ENCODE assay signal across 8 cellular contexts in genomic region chr1:116589101-116589735, GRCh38. TPM values are rescaled to one million over a fixed set of nuclear protein-coding genes. Genes with fewer than 3 reads are reported as not detected.
DNase-seq lines count a peak whose midpoint lies in the region; ATAC-seq, FAIRE-seq and TF ChIP-seq lines count a peak whose summit lies in the region.
"Not testable (repeated sequence)": the region's sequence is repeated elsewhere in the genome, so short reads cannot be mapped to it uniquely, and the experiment has no call there.

No MANE protein-coding gene starts in this region.

- dilution Hi-C loops in keratinocyte (cut with MboI; ENCODE audit: extremely low pct_ligation_motif_present, low sequenced_read_pairs), result not testable (repeated sequence)

- peak overlapping the region; percentile 36 for H3K4me3 Mint-ChIP-seq in natural killer cell treated with Interleukin-12 subunit alpha and Interleukin-12 subunit beta and Interleukin-15 and Interleukin-18, amount 100 ng/mL, for 72 hours
- H3K4me3 Mint-ChIP-seq in stimulated activated naive CD8-positive, alpha-beta T cell treated with anti-CD3 and anti-CD28 coated beads, Interleukin-15, amount 100 ng/mL, for 72 hours, result not testable (repeated sequence)

- not testable (repeated sequence) for H3K4me3 ChIP-seq in HCT116 (replicated peaks in 1 of 2; ENCODE audit: low read depth in 1 of 2, low read length in 2 of 2); colonic mucosa; keratinocyte (ENCODE audit: control insufficient read depth in 2 of 3, extremely low read depth in 1 of 3, insufficient read depth in 2 of 3, low read depth in 1 of 3, low read length in 3 of 3)

- H3K9me3 Mint-ChIP-seq in natural killer cell treated with Interleukin-12 subunit alpha and Interleukin-12 subunit beta and Interleukin-15 and Interleukin-18, amount 100 ng/mL, for 72 hours; stimulated activated naive CD8-positive, alpha-beta T cell treated with anti-CD3 and anti-CD28 coated beads, Interleukin-15, amount 100 ng/mL, for 72 hours: not testable (repeated sequence)

- RAD21 ChIA-PET in HCT116 (lab: Charles Lee; ENCODE audit: low non-redundant PET in 1 of 2, low total read pairs in 2 of 2, uncharacterized antibody in 2 of 2, unreplicated experiment in 2 of 2), result not testable (repeated sequence)

- DNase-seq in ACHN, result peak; percentile 39
- DNase-seq in HCT116 (ENCODE audit: low read depth, low spot score); keratinocyte (ENCODE audit: low read depth, low spot score); natural killer cell treated with Interleukin-12 subunit alpha and Interleukin-12 subunit beta and Interleukin-15 and Interleukin-18, amount 100 ng/mL, for 72 hours (ENCODE audit: low spot score); stimulated activated naive CD8-positive, alpha-beta T cell treated with anti-CD3 and anti-CD28 coated beads, Interleukin-15, amount 100 ng/mL, for 72 hours: not testable (repeated sequence)
- DNase-seq in RCC 7860 (ENCODE audit: low spot score), result peak; percentile 28
- peak; percentile 52 for DNase-seq in activated CD8-positive, alpha-beta memory T cell treated with anti-CD3 and anti-CD28 coated beads for 24 hours
- DNase-seq in colonic mucosa, result peak; percentile 89

- not testable (repeated sequence) for TF ChIP-seq CTCF in HCT116 (IDR thresholded peaks at IDR 0.05 in 2 of 3, conservative IDR thresholded peaks at IDR 0.05 in 1 of 3; ENCODE audit: borderline replicate concordance in 1 of 3, insufficient read depth in 1 of 3, low read depth in 2 of 3, low read length in 2 of 3); colonic mucosa (IDR thresholded peaks at IDR 0.05); keratinocyte (optimal IDR thresholded peaks at IDR 0.05 in 1 of 3, IDR thresholded peaks at IDR 0.05 in 1 of 3, conservative IDR thresholded peaks at IDR 0.05 in 1 of 3; ENCODE audit: extremely low read depth in 1 of 3, insufficient read depth in 2 of 3, low read length in 3 of 3)

- H3K27me3 Mint-ChIP-seq in natural killer cell treated with Interleukin-12 subunit alpha and Interleukin-12 subunit beta and Interleukin-15 and Interleukin-18, amount 100 ng/mL, for 72 hours, result peaks cover 23 to 35% of the 10 kb centered on the region in 2 donors
- not testable (repeated sequence) for H3K27me3 Mint-ChIP-seq in stimulated activated naive CD8-positive, alpha-beta T cell treated with anti-CD3 and anti-CD28 coated beads, Interleukin-15, amount 100 ng/mL, for 72 hours

- POLR2A ChIA-PET in HCT116 (lab: Charles Lee), result not testable (repeated sequence)

- H2AFZ ChIP-seq in HCT116 (ENCODE audit: low read depth, low read length, poor library complexity, severe bottlenecking); keratinocyte (ENCODE audit: control insufficient read depth, low read length): not testable (repeated sequence)

- peak overlapping the region; percentile 43 for H3K4me2 ChIP-seq in HCT116 (ENCODE audit: low read length)
- not testable (repeated sequence) for H3K4me2 ChIP-seq in keratinocyte (ENCODE audit: control insufficient read depth, extremely low read depth, insufficient read depth, low read depth, low read length)

- H4K20me1 ChIP-seq in HCT116 (ENCODE audit: insufficient read depth); keratinocyte (ENCODE audit: control insufficient read depth, extremely low read depth, insufficient read depth, low read length): not testable (repeated sequence)

- H3K27me3 ChIP-seq in HCT116 (ENCODE audit: insufficient read depth, low read length); colonic mucosa; keratinocyte (ENCODE audit: control insufficient read depth, extremely low read depth, insufficient read depth, low read length): not testable (repeated sequence)

- intact Hi-C loops in HCT116 (cut with micrococcal nuclease); colonic mucosa (cut with DNase I): not testable (repeated sequence)

- not testable (repeated sequence) for H3K9me1 ChIP-seq in keratinocyte (ENCODE audit: control insufficient read depth, extremely low read depth, insufficient read depth, low read length)

- peak; percentile 91 for ATAC-seq in HCT116
- ATAC-seq in natural killer cell treated with Interleukin-12 subunit alpha and Interleukin-12 subunit beta and Interleukin-15 and Interleukin-18, amount 100 ng/mL, for 72 hours, result not testable (repeated sequence)
- peak; percentile 35 for ATAC-seq in stimulated activated naive CD8-positive, alpha-beta T cell treated with anti-CD3 and anti-CD28 coated beads, Interleukin-15, amount 100 ng/mL, for 72 hours

- not testable (repeated sequence) for H3K79me2 ChIP-seq in HCT116 (ENCODE audit: insufficient read depth, low read length); keratinocyte (ENCODE audit: control insufficient read depth, insufficient read depth, low read length)

- FAIRE-seq in RCC 7860 (lab: Jason Lieb, UNC) (peak; percentile 39), keratinocyte (lab: Jason Lieb, UNC) (peak; percentile 85)

- H3K9ac ChIP-seq in HCT116 (ENCODE audit: low read length); keratinocyte (ENCODE audit: control insufficient read depth, extremely low read depth, insufficient read depth, low read length): not testable (repeated sequence)
- H3K9ac ChIP-seq in colonic mucosa (ENCODE audit: low read depth in 2 of 2, low read length in 2 of 2), result peak overlapping the region in 1 of 2 donors; percentile 26

- H3K9me2 ChIP-seq in HCT116 (ENCODE audit: insufficient read depth), result not testable (repeated sequence)

- peaks cover 23% of the 10 kb centered on the region in 2 donors for H3K4me1 Mint-ChIP-seq in natural killer cell treated with Interleukin-12 subunit alpha and Interleukin-12 subunit beta and Interleukin-15 and Interleukin-18, amount 100 ng/mL, for 72 hours (ENCODE audit: low read depth in 2 of 2)
- H3K4me1 Mint-ChIP-seq in stimulated activated naive CD8-positive, alpha-beta T cell treated with anti-CD3 and anti-CD28 coated beads, Interleukin-15, amount 100 ng/mL, for 72 hours, result peaks cover 32% of the 10 kb centered on the region

- H3K4me1 ChIP-seq in HCT116 (ENCODE audit: control insufficient read depth in 1 of 2, insufficient read depth in 2 of 2, low read length in 2 of 2), result peaks cover 5 to 15% of the 10 kb centered on the region in 2 experiments; a peak in 3 of 4 replicates
- H3K4me1 ChIP-seq in colonic mucosa, result not testable (repeated sequence)
- peaks cover 13% of the 10 kb centered on the region for H3K4me1 ChIP-seq in keratinocyte (ENCODE audit: control insufficient read depth, extremely low read depth, insufficient read depth, low read length)

- in situ Hi-C loops in ACHN (cut with HindIII; ENCODE audit: low pct_ligation_motif_present, low pct_unique_long_range_greater_than_20kb, low sequenced_read_pairs), result not testable (repeated sequence)

- not testable (repeated sequence) for H3K27ac ChIP-seq in HCT116 (ENCODE audit: low read depth, low read length); keratinocyte (ENCODE audit: control insufficient read depth, insufficient read depth, low read length)
- peak overlapping the region; percentile 47 for H3K27ac ChIP-seq in colonic mucosa

- not testable (repeated sequence) for H3K36me3 Mint-ChIP-seq in natural killer cell treated with Interleukin-12 subunit alpha and Interleukin-12 subunit beta and Interleukin-15 and Interleukin-18, amount 100 ng/mL, for 72 hours

- H3K27ac Mint-ChIP-seq in natural killer cell treated with Interleukin-12 subunit alpha and Interleukin-12 subunit beta and Interleukin-15 and Interleukin-18, amount 100 ng/mL, for 72 hours, result peak overlapping the region in 1 of 2 donors; percentile 35
- H3K27ac Mint-ChIP-seq in stimulated activated naive CD8-positive, alpha-beta T cell treated with anti-CD3 and anti-CD28 coated beads, Interleukin-15, amount 100 ng/mL, for 72 hours, result not testable (repeated sequence)

- not testable (repeated sequence) for BruUV-seq in HCT116 (replicated peaks; lab: Mats Ljungman, UMichigan)

- TF ChIP-seq RAD21 in HCT116 (IDR thresholded peaks at IDR 0.05; ENCODE audit: low read depth), result not testable (repeated sequence)

- TF ChIP-seq POLR2A in HCT116 (IDR thresholded peaks at IDR 0.05; ENCODE audit: borderline replicate concordance, extremely low read depth, insufficient read depth, insufficient read length), result not testable (repeated sequence)

- H3K9me3 ChIP-seq in HCT116 (ENCODE audit: control insufficient read depth in 1 of 2, insufficient read depth in 1 of 2, low read depth in 1 of 2, low read length in 2 of 2); colonic mucosa; keratinocyte (ENCODE audit: control insufficient read depth, low read depth, low read length): not testable (repeated sequence)

- not testable (repeated sequence) for H3K36me3 ChIP-seq in HCT116 (ENCODE audit: control insufficient read depth in 1 of 2, insufficient read depth in 2 of 2, low read length in 2 of 2); colonic mucosa
- peaks cover 4 to 16% of the 10 kb centered on the region in 2 experiments for H3K36me3 ChIP-seq in keratinocyte (ENCODE audit: control insufficient read depth in 2 of 2, extremely low read depth in 1 of 2, insufficient read depth in 2 of 2, low read length in 2 of 2)

- CTCF ChIA-PET in HCT116 (lab: Charles Lee), result not testable (repeated sequence)

TF ChIP-seq in HCT116, 20 proteins besides CTCF, POLR2A, EP300 and RAD21:
- TF ChIP-seq FOSL1 (IDR thresholded peaks at IDR 0.05; ENCODE audit: low read depth), result peak; percentile 30; the same call in 1 of the 2 replicates
- TF ChIP-seq JUND (IDR thresholded peaks at IDR 0.05), result peak; percentile 25; the same call in 1 of the 2 replicates

RNA-seq across cellular contexts. Expression of gene CD58, which starts 18.4 kb away (rescaled TPM):
- total RNA-seq in HCT116 (2021; ENCODE audit: unreplicated experiment), result 18.0 TPM
- polyA plus RNA-seq in HCT116 (2012), result 11.1 and 13.3 TPM in 2 replicates
- 10 to 100 TPM; 16.1 to 25.9 TPM for total RNA-seq in colonic mucosa
- polyA plus RNA-seq in keratinocyte, result 15.6 to 38.6 TPM (median 32.6 TPM) in 3 replicates
- polyA plus RNA-seq in keratinocyte (2011; ENCODE audit: low read depth), result 18.5 TPM
- 9.7 and 31.0 TPM in 2 replicates for polyA plus RNA-seq in keratinocyte (2011; cell fraction: cytosol; rRNA removed)
- 43.2 and 51.9 TPM in 2 replicates for polyA plus RNA-seq in keratinocyte (2011; cell fraction: nucleus; rRNA removed)
- 13.9 and 22.2 TPM in 2 replicates for polyA plus RNA-seq in keratinocyte (2012; ENCODE audit: low replicate concordance)
- 4.1 to 14.3 TPM (median 7.4 TPM) in 3 replicates for polyA minus RNA-seq in keratinocyte
- 7.5 TPM for polyA minus RNA-seq in keratinocyte (2011; cell fraction: cytosol; rRNA and poly(A)+ RNA removed)
- polyA minus RNA-seq in keratinocyte (2011; cell fraction: nucleus; rRNA and poly(A)+ RNA removed), result 12.2 and 19.2 TPM in 2 replicates
- 10 to 100 TPM; 40.1 to 52.7 TPM for total RNA-seq in natural killer cell treated with Interleukin-12 subunit alpha and Interleukin-12 subunit beta and Interleukin-15 and Interleukin-18, amount 100 ng/mL, for 72 hours
